ENCODE assay signal across 1 cellular context in genomic region chr6:29531668-29532067, GRCh38.
TF ChIP-seq lines count a peak whose summit lies in the region.

No MANE protein-coding gene starts in this region.

TF ChIP-seq in GM12878, 131 proteins besides CTCF, POLR2A, EP300 and RAD21:
- TF ChIP-seq ATF2 (IDR thresholded peaks at IDR 0.05; ENCODE audit: low read length) (no peak), FOXK2 (IDR thresholded peaks at IDR 0.05) (no peak), ZNF592 (IDR thresholded peaks at IDR 0.05) (no peak), WRNIP1 (IDR thresholded peaks at IDR 0.05; ENCODE audit: borderline replicate concordance, low read depth, low read length) (no peak), RELA (IDR thresholded peaks at IDR 0.05; ENCODE audit: borderline replicate concordance, partially characterized antibody) (no peak), CHD2 (IDR thresholded peaks at IDR 0.05; ENCODE audit: borderline replicate concordance, low read depth, low read length) (no peak), SUPT20H (IDR thresholded peaks at IDR 0.05; ENCODE audit: borderline replicate concordance, control insufficient read depth, low read depth, low read length) (no peak), NR2C1 (IDR thresholded peaks at IDR 0.05) (no peak), IRF3 (IDR thresholded peaks at IDR 0.05) (no peak), RAD51 (IDR thresholded peaks at IDR 0.05) (no peak), ELK1 (IDR thresholded peaks at IDR 0.05; ENCODE audit: low read depth, low read length) (no peak), IKZF1 (conservative IDR thresholded peaks at IDR 0.05) (no peak)
